ENCODE assay signal across 24 cellular contexts in the genomic region with DNA sequence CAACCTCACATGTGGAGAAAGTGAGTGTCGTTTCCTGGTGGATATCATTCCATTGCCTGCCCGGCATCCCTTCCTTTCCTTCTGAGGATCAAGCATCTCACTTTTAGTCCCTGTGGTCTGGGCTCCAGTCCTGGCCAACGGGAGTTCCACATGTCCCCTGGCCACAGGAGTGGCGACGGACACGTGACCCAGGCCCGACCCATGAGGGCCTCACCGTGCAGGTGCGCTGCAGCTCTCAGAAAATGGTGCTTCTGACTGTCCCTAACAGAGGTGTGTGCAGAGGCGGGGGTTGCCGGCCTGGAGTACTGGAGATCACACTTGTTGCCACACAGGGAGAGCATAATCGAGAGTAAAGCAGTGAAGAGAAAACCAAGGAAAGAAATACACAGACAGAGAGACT.
DNase-seq lines count a peak whose midpoint lies in the region; ATAC-seq, FAIRE-seq and TF ChIP-seq lines count a peak whose summit lies in the region.
"Had no signal": no experiment of that assay in that cellular context is flagged by ENCODE, and none has a peak within 500 bp of the region (broad histone marks: within the 10 kb centered on the region; RNA-seq: fewer than 3 reads in every experiment).

No MANE protein-coding gene starts in this region.

- H3K9me3 Mint-ChIP-seq in GM23338 = peaks cover 56% of the 10 kb centered on the region

- CTCF ChIA-PET in HepG2 (lab: Yijun Ruan, JAX; ENCODE audit: low intra/inter-chr PET ratio, low total read pairs) = no interaction called here

- H3K4me3 Mint-ChIP-seq in GM23338 = no peak overlapping the region
- H3K4me3 Mint-ChIP-seq: B cell; CD4-positive, alpha-beta T cell; CD8-positive, alpha-beta T cell had no signal

- H3K9me3 ChIP-seq in HepG2 (ENCODE audit: low read length) (no peaks in the 10 kb centered on the region), upper lobe of right lung (no peaks in the 10 kb centered on the region)
- H3K9me3 ChIP-seq: Caco-2 had no signal

- H3K4me1 ChIP-seq in GM23338 (ENCODE audit: insufficient read depth) (no peaks in the 10 kb centered on the region), HepG2 (ENCODE audit: insufficient read depth, low read length) (no peaks in the 10 kb centered on the region), upper lobe of right lung (no peaks in the 10 kb centered on the region)
- H3K4me1 ChIP-seq: BLaER1 treated with 17β-estradiol and CSF1 and Interleukin-3, amounts not matched to agents 10 nM and 100 nM; Caco-2 had no signal

- no peak overlapping the region for H3K27ac ChIP-seq in GM23338 (ENCODE audit: low read depth)
- no peak overlapping the region for H3K27ac ChIP-seq in HepG2 (ENCODE audit: extremely low read length, insufficient read depth, low read length)
- H3K27ac ChIP-seq in upper lobe of right lung = no peak overlapping the region
- H3K27ac ChIP-seq: BLaER1 treated with 17β-estradiol and CSF1 and Interleukin-3, amounts not matched to agents 10 nM and 100 nM; C4-2B had no signal

- H3K9ac ChIP-seq in HepG2 (ENCODE audit: insufficient read depth, low read depth, low read length) = no peak overlapping the region
- H3K9ac ChIP-seq: BLaER1 treated with 17β-estradiol and CSF1 and Interleukin-3, amounts not matched to agents 10 nM and 100 nM had no signal

- in situ Hi-C loops in HepG2 (cut with HindIII; ENCODE audit: extremely low pct_ligation_motif_present, low pct_unique_long_range_greater_than_20kb) = no loop called here

- H3K27me3 Mint-ChIP-seq in GM23338 (ENCODE audit: insufficient read depth, low read depth, poor library complexity) = no peaks in the 10 kb centered on the region
- H3K27me3 Mint-ChIP-seq: B cell; CD4-positive, alpha-beta T cell had no signal

- intact Hi-C loops in HepG2 (cut with micrococcal nuclease; ENCODE audit: unreplicated experiment) = no loop called here
- intact Hi-C loops in upper lobe of right lung (cut with DNase I) = no loop called here

- H2AFZ ChIP-seq in GM23338 = 0 out of 2 replicates have a peak overlapping the region, but pooled peaks have one; percentile 3
- H2AFZ ChIP-seq in HepG2 (ENCODE audit: low read length) = no peak overlapping the region

- DNase-seq in GM23338 (ENCODE audit: low spot score) = no peak
- peak; percentile 18 for DNase-seq in H7
- no peak for DNase-seq in HepG2 (ENCODE audit: low spot score)
- DNase-seq in upper lobe of right lung = no peak
- DNase-seq in DMS53 (lab: John Stamatoyannopoulos, UW) = no peak
- DNase-seq in DMS53 treated with DMSO at 0.1 percent for 48 hours (lab: John Stamatoyannopoulos, UW; ENCODE audit: unreplicated experiment) = no peak
- DNase-seq in NCI-H2029 treated with DMSO at 0.1 percent for 48 hours (lab: John Stamatoyannopoulos, UW) = no peak
- DNase-seq in AML-193 (lab: John Stamatoyannopoulos, UW) = no peak
- DNase-seq: 8988T; ACHN; Caco-2; Calu3; CD4-positive, alpha-beta T cell; CD8-positive, alpha-beta T cell; DMS79 treated with DMSO at 0.1 percent for 48 hours; GF-D8 had no signal

- 0 out of 2 replicates have a peak, but pooled peaks cover 8% of the 10 kb centered on the region for H3K9me2 ChIP-seq in GM23338 (ENCODE audit: insufficient read depth)

- no peak for TF ChIP-seq POLR2A in HepG2 (IDR thresholded peaks at IDR 0.05; ENCODE audit: insufficient read depth in 1 of 2, low read depth in 2 of 2, low read length in 2 of 2)

- no peak overlapping the region for H3K27ac Mint-ChIP-seq in GM23338
- H3K27ac Mint-ChIP-seq: B cell; CD4-positive, alpha-beta T cell; CD8-positive, alpha-beta T cell had no signal

- WGBS in HepG2 (ENCODE audit: low lambda C conversion rate) = 17% methylated on average over 12 of the region's 12 CpGs

- H3K79me2 ChIP-seq in GM23338 (replicated peaks; ENCODE audit: insufficient read depth) (no peaks in the 10 kb centered on the region), HepG2 (ENCODE audit: insufficient read depth, low read length) (no peaks in the 10 kb centered on the region)

- no peaks in the 10 kb centered on the region for H3K4me1 Mint-ChIP-seq in GM23338
- H3K4me1 Mint-ChIP-seq: B cell had no signal

- no TSS peak for BruUV-seq in HepG2 (replicated peaks; lab: Mats Ljungman, UMichigan)

- no peak for TF ChIP-seq RAD21 in HepG2 (CRISPR knock-in tag; IDR thresholded peaks at IDR 0.05)

- H3K36me3 ChIP-seq in GM23338 (ENCODE audit: insufficient read depth) (no peaks in the 10 kb centered on the region), H7 (replicated peaks; ENCODE audit: control insufficient read depth, insufficient read depth, low read length) (no peaks in the 10 kb centered on the region), HepG2 (replicated peaks in 1 of 2; ENCODE audit: control insufficient read depth in 1 of 2, insufficient read depth in 2 of 2, low read length in 2 of 2) (no peaks in the 10 kb centered on the region), upper lobe of right lung (no peaks in the 10 kb centered on the region)
- H3K36me3 ChIP-seq: BLaER1 treated with 17β-estradiol and CSF1 and Interleukin-3, amounts not matched to agents 10 nM and 100 nM had no signal

- H3F3A ChIP-seq in GM23338 (replicated peaks; ENCODE audit: low read depth) = no peaks in the 10 kb centered on the region

- H4K20me1 ChIP-seq in GM23338 (replicated peaks; ENCODE audit: insufficient read depth) (no peaks in the 10 kb centered on the region), HepG2 (ENCODE audit: insufficient read depth, low read length) (no peaks in the 10 kb centered on the region)
- H4K20me1 ChIP-seq: BLaER1 treated with 17β-estradiol and CSF1 and Interleukin-3, amounts not matched to agents 10 nM and 100 nM had no signal

- H3K4me3 ChIP-seq in GM23338 (no peak overlapping the region), H7 (ENCODE audit: insufficient read depth, low read depth, low read length) (no peak overlapping the region), HepG2 (replicated peaks in 1 of 3; ENCODE audit: insufficient read depth in 1 of 3, low read depth in 2 of 3, low read length in 3 of 3) (no peak overlapping the region), upper lobe of right lung (no peak overlapping the region)
- H3K4me3 ChIP-seq: BLaER1 treated with 17β-estradiol and CSF1 and Interleukin-3, amounts not matched to agents 10 nM and 100 nM had no signal

- FAIRE-seq in HepG2 (lab: Jason Lieb, UNC) = no peak
- FAIRE-seq: A204.1, D721Med, G401.6, GM12891, GM19239 had no signal

- TF ChIP-seq CTCF in GM23338 (conservative IDR thresholded peaks at IDR 0.05; ENCODE audit: low read depth in 2 of 2) = no peak
- TF ChIP-seq CTCF in HepG2 (CRISPR knock-in tag; IDR thresholded peaks at IDR 0.05) = no peak
- TF ChIP-seq CTCF in upper lobe of right lung (IDR thresholded peaks at IDR 0.05) = no peak

- TF ChIP-seq EP300 in HepG2 (IDR thresholded peaks at IDR 0.05; ENCODE audit: low read depth in 2 of 2, low read length in 2 of 2) = no peak
- no peak for TF ChIP-seq EP300 in HepG2 (CRISPR knock-in tag; IDR thresholded peaks at IDR 0.05; ENCODE audit: borderline replicate concordance)

- ATAC-seq in GM23338 = no peak
- no peak; the same call in 2 of the 3 replicates for ATAC-seq in HepG2
- peak; percentile 26 for ATAC-seq in upper lobe of right lung
- ATAC-seq: CD8-positive, alpha-beta T cell had no signal

- no peak overlapping the region for H3K4me2 ChIP-seq in GM23338
- H3K4me2 ChIP-seq in HepG2 (ENCODE audit: low read depth, low read length) = no peak overlapping the region
- H3K4me2 ChIP-seq: BLaER1 treated with 17β-estradiol and CSF1 and Interleukin-3, amounts not matched to agents 10 nM and 100 nM had no signal

- POLR2A ChIA-PET in HepG2 (lab: Yijun Ruan, JAX) = no interaction called here

- H3K36me3 Mint-ChIP-seq in GM23338 (ENCODE audit: low read depth) = peaks cover 7% of the 10 kb centered on the region
- H3K36me3 Mint-ChIP-seq: CD8-positive, alpha-beta T cell had no signal

- H3K27me3 ChIP-seq in GM23338 (ENCODE audit: insufficient read depth) (no peaks in the 10 kb centered on the region), H7 (ENCODE audit: control insufficient read depth, insufficient read depth, low read length) (no peaks in the 10 kb centered on the region), HepG2 (ENCODE audit: control insufficient read depth in 1 of 2, insufficient read depth in 2 of 2, low read length in 2 of 2) (no peaks in the 10 kb centered on the region), upper lobe of right lung (no peaks in the 10 kb centered on the region)
- H3K27me3 ChIP-seq: BLaER1 treated with 17β-estradiol and CSF1 and Interleukin-3, amounts not matched to agents 10 nM and 100 nM had no signal

TF ChIP-seq in GM23338, 12 proteins besides CTCF, POLR2A, EP300 and RAD21 (continues in another document):
- TF ChIP-seq, protein P1, sequence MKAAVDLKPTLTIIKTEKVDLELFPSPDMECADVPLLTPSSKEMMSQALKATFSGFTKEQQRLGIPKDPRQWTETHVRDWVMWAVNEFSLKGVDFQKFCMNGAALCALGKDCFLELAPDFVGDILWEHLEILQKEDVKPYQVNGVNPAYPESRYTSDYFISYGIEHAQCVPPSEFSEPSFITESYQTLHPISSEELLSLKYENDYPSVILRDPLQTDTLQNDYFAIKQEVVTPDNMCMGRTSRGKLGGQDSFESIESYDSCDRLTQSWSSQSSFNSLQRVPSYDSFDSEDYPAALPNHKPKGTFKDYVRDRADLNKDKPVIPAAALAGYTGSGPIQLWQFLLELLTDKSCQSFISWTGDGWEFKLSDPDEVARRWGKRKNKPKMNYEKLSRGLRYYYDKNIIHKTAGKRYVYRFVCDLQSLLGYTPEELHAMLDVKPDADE (IDR thresholded peaks at IDR 0.05) = no peak
- TF ChIP-seq CREB1 (CRISPR knock-in tag; IDR thresholded peaks at IDR 0.05; ENCODE audit: low read depth) = no peak
- TF ChIP-seq NANOG (IDR thresholded peaks at IDR 0.05; ENCODE audit: borderline replicate concordance) = no peak
- TF ChIP-seq STAT1 (IDR thresholded peaks at IDR 0.05; ENCODE audit: unreplicated experiment) = no peak

TF ChIP-seq in HepG2, 621 proteins besides CTCF, POLR2A, EP300 and RAD21:
- TF ChIP-seq RORA (CRISPR knock-in tag; IDR thresholded peaks at IDR 0.05) = no peak
- peak; percentile 43; the same call in 1 of the 2 replicates for TF ChIP-seq RAD51 (IDR thresholded peaks at IDR 0.05; ENCODE audit: borderline replicate concordance)
- no peak for TF ChIP-seq RELA (CRISPR knock-in tag; IDR thresholded peaks at IDR 0.05)
- TF ChIP-seq, protein P2, sequence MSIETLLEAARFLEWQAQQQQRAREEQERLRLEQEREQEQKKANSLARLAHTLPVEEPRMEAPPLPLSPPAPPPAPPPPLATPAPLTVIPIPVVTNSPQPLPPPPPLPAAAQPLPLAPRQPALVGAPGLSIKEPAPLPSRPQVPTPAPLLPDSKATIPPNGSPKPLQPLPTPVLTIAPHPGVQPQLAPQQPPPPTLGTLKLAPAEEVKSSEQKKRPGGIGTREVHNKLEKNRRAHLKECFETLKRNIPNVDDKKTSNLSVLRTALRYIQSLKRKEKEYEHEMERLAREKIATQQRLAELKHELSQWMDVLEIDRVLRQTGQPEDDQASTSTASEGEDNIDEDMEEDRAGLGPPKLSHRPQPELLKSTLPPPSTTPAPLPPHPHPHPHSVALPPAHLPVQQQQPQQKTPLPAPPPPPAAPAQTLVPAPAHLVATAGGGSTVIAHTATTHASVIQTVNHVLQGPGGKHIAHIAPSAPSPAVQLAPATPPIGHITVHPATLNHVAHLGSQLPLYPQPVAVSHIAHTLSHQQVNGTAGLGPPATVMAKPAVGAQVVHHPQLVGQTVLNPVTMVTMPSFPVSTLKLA (IDR thresholded peaks at IDR 0.05) = peak; percentile 51
